ENCODE assay signal across 1 cellular context in the genomic region with DNA sequence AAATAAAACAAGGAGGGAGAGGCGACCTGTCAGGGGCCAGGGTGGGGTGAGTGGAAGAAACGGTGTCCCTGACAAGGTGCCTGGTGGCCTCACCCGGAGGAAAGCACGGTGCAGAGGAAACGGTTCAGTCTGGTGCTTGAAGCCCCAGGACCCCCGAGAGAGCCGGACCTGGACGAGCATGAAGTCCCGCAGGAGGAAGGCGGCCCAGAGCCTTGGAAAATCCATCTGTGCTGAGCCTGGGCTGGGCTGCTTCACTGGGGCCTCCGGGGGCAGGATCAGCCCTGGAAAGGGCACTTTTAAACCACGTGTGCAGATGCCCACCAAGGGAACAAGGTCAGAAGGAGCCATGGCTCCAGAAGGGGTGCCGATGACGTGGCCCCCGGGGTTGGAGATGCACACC.
TF ChIP-seq lines count a peak whose summit lies in the region.

No MANE protein-coding gene starts in this region.

TF ChIP-seq in WTC11, 78 proteins besides CTCF, POLR2A, EP300 and RAD21 (continued from another document):
- no peak for TF ChIP-seq ERG (CRISPR knock-in tag; IDR thresholded peaks at IDR 0.05)
- no peak for TF ChIP-seq ZNF232 (CRISPR knock-in tag; IDR thresholded peaks at IDR 0.05)
- no peak for TF ChIP-seq ATF3 (CRISPR knock-in tag; conservative IDR thresholded peaks at IDR 0.05)
- TF ChIP-seq E2F1 (CRISPR knock-in tag; IDR thresholded peaks at IDR 0.05), result no peak
- TF ChIP-seq CBFB (CRISPR knock-in tag; IDR thresholded peaks at IDR 0.05; ENCODE audit: low read depth), result no peak
- TF ChIP-seq, protein P1, sequence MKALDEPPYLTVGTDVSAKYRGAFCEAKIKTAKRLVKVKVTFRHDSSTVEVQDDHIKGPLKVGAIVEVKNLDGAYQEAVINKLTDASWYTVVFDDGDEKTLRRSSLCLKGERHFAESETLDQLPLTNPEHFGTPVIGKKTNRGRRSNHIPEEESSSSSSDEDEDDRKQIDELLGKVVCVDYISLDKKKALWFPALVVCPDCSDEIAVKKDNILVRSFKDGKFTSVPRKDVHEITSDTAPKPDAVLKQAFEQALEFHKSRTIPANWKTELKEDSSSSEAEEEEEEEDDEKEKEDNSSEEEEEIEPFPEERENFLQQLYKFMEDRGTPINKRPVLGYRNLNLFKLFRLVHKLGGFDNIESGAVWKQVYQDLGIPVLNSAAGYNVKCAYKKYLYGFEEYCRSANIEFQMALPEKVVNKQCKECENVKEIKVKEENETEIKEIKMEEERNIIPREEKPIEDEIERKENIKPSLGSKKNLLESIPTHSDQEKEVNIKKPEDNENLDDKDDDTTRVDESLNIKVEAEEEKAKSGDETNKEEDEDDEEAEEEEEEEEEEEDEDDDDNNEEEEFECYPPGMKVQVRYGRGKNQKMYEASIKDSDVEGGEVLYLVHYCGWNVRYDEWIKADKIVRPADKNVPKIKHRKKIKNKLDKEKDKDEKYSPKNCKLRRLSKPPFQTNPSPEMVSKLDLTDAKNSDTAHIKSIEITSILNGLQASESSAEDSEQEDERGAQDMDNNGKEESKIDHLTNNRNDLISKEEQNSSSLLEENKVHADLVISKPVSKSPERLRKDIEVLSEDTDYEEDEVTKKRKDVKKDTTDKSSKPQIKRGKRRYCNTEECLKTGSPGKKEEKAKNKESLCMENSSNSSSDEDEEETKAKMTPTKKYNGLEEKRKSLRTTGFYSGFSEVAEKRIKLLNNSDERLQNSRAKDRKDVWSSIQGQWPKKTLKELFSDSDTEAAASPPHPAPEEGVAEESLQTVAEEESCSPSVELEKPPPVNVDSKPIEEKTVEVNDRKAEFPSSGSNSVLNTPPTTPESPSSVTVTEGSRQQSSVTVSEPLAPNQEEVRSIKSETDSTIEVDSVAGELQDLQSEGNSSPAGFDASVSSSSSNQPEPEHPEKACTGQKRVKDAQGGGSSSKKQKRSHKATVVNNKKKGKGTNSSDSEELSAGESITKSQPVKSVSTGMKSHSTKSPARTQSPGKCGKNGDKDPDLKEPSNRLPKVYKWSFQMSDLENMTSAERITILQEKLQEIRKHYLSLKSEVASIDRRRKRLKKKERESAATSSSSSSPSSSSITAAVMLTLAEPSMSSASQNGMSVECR (CRISPR knock-in tag; IDR thresholded peaks at IDR 0.05; ENCODE audit: borderline replicate concordance), result no peak
- TF ChIP-seq, protein P2, sequence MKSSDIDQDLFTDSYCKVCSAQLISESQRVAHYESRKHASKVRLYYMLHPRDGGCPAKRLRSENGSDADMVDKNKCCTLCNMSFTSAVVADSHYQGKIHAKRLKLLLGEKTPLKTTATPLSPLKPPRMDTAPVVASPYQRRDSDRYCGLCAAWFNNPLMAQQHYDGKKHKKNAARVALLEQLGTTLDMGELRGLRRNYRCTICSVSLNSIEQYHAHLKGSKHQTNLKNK (CRISPR knock-in tag; IDR thresholded peaks at IDR 0.05), result no peak
- no peak for TF ChIP-seq ETV6 (CRISPR knock-in tag; IDR thresholded peaks at IDR 0.05)
